11 cellular contexts compared by ENCODE assay signal in genomic region chr19:41862445-41862986, GRCh38. TPM values are rescaled to one million over a fixed set of nuclear protein-coding genes. Genes with fewer than 3 reads are reported as not detected.
DNase-seq lines count a peak whose midpoint lies in the region; ATAC-seq and TF ChIP-seq lines count a peak whose summit lies in the region.
"Had no signal": no experiment of that assay in that cellular context is flagged by ENCODE, and none has a peak within 500 bp of the region (broad histone marks: within the 10 kb centered on the region; RNA-seq: fewer than 3 reads in every experiment).

No MANE protein-coding gene starts in this region.

- peak overlapping the region; percentile 37 for H3K4me3 Mint-ChIP-seq in memory B cell

- H3K9me3 Mint-ChIP-seq in activated naive CD4-positive, alpha-beta T cell treated with anti-CD3 and anti-CD28 coated beads, Interleukin-2, amount 50 U/mL, for 72 hours, result no peaks in the 10 kb centered on the region
- H3K9me3 Mint-ChIP-seq in memory B cell, result no peaks in the 10 kb centered on the region

- H3K27me3 ChIP-seq in AG04450 (ENCODE audit: control insufficient read depth, insufficient read depth, low read length) (no peaks in the 10 kb centered on the region), HL-60 (ENCODE audit: insufficient read depth, poor library complexity, severe bottlenecking) (no peaks in the 10 kb centered on the region)
- H3K27me3 ChIP-seq: pancreas had no signal

- peaks cover 30% of the 10 kb centered on the region for H3K4me1 Mint-ChIP-seq in memory B cell

- H3K4me3 ChIP-seq in AG04450 (ENCODE audit: low read depth, low read length) (peak overlapping the region; percentile 99), HL-60 (replicated peaks; ENCODE audit: insufficient read depth, low read length) (peak overlapping the region; percentile 87)

- H3K9me3 ChIP-seq in AG04450 (ENCODE audit: control insufficient read depth, insufficient read depth, low read length), result no peaks in the 10 kb centered on the region
- H3K9me3 ChIP-seq: pancreas had no signal

- TF ChIP-seq CTCF in AG04450 (IDR thresholded peaks at IDR 0.05; ENCODE audit: low read depth, low read length) (no peak), HL-60 (IDR thresholded peaks at IDR 0.05; ENCODE audit: insufficient read depth, low read length) (no peak)

- H3K27ac ChIP-seq in AG04450 (ENCODE audit: low read depth, low read length) (no peak overlapping the region), HL-60 (replicated peaks) (peak overlapping the region; percentile 26)
- H3K27ac ChIP-seq: pancreas had no signal

- DNase-seq in AG04450 (ENCODE audit: low read depth, low spot score), result no peak
- DNase-seq in HL-60 (ENCODE audit: low read depth in 1 of 2, low spot score in 1 of 2), result no peak
- DNase-seq in activated naive CD4-positive, alpha-beta T cell treated with anti-CD3 and anti-CD28 coated beads, Interleukin-2, amount 50 U/mL, for 72 hours (ENCODE audit: low spot score in 2 of 2), result no peak
- DNase-seq in memory B cell (ENCODE audit: low spot score in 2 of 2), result no peak
- DNase-seq in cerebellar cortex (ENCODE audit: low spot score), result no peak
- DNase-seq in hippocampal formation (lab: John Stamatoyannopoulos, UW), result no peak
- DNase-seq in stimulated activated naive CD4-positive, alpha-beta T cell (lab: John Stamatoyannopoulos, UW), result no peak
- DNase-seq: DMS79 treated with DMSO at 0.1 percent for 48 hours, NCI-H748 treated with DMSO at 0.1 percent for 48 hours, pancreas had no signal

- ATAC-seq in activated naive CD4-positive, alpha-beta T cell treated with anti-CD3 and anti-CD28 coated beads, Interleukin-2, amount 50 U/mL, for 72 hours, result no peak
- ATAC-seq in memory B cell (ENCODE audit: low read depth) (no peak), GM18909 (IDR thresholded peaks at IDR 0.05; ENCODE audit: poor library complexity, unreplicated experiment) (no peak)
- ATAC-seq: pancreas had no signal

- CTCF ChIA-PET in AG04450 (lab: Charles Lee), result interaction anchor here (0.7 kb wide), 1 partner anchor 109 kb away, joined by 4 read pairs; no protein-coding TSS in a partner anchor

- peaks cover 49 to 55% of the 10 kb centered on the region in 2 donors for H3K36me3 Mint-ChIP-seq in activated naive CD4-positive, alpha-beta T cell treated with anti-CD3 and anti-CD28 coated beads, Interleukin-2, amount 50 U/mL, for 72 hours
- peaks cover 13% of the 10 kb centered on the region for H3K36me3 Mint-ChIP-seq in memory B cell

- POLR2A ChIA-PET in AG04450 (lab: Yijun Ruan, JAX), result interaction anchor here (1.1 kb wide), 1 partner anchor 11 kb away, joined by 6 read pairs; no protein-coding TSS in a partner anchor

- H3K27ac Mint-ChIP-seq in activated naive CD4-positive, alpha-beta T cell treated with anti-CD3 and anti-CD28 coated beads, Interleukin-2, amount 50 U/mL, for 72 hours, result peak overlapping the region; percentile 95 to 98
- H3K27ac Mint-ChIP-seq in memory B cell, result peak overlapping the region; percentile 56

- H3K27me3 Mint-ChIP-seq in memory B cell, result no peaks in the 10 kb centered on the region

RNA-seq across cellular contexts. Expression of gene RPS19, which starts 2.5 kb away (rescaled TPM):
- 1,320 and 1,738 TPM in 2 replicates for polyA plus RNA-seq in AG04450 (2011; rRNA removed)
- polyA minus RNA-seq in AG04450 (2011; rRNA and poly(A)+ RNA removed), result 1,583 and 1,856 TPM in 2 replicates
- 1,000 to 10,000 TPM; 3,521 to 4,779 TPM for total RNA-seq in activated naive CD4-positive, alpha-beta T cell treated with anti-CD3 and anti-CD28 coated beads, Interleukin-2, amount 50 U/mL, for 72 hours

RNA-seq across cellular contexts. Expression of gene CD79A, which starts 14.6 kb away (rescaled TPM):
- 0.20 and 0.36 TPM in 2 replicates for polyA plus RNA-seq in AG04450 (2011; rRNA removed)
- 0.55 TPM in 1 of 2 replicates, not detected in the other for polyA minus RNA-seq in AG04450 (2011; rRNA and poly(A)+ RNA removed)
- total RNA-seq in activated naive CD4-positive, alpha-beta T cell treated with anti-CD3 and anti-CD28 coated beads, Interleukin-2, amount 50 U/mL, for 72 hours, result 1 to 10 TPM; 3.3 to 7.0 TPM

RNA-seq across cellular contexts. Expression of gene DMRTC2, which starts 17.7 kb away (rescaled TPM):
- polyA plus RNA-seq in AG04450 (2011; rRNA removed), result not detected in 2 replicates
- not detected in 2 replicates for polyA minus RNA-seq in AG04450 (2011; rRNA and poly(A)+ RNA removed)
- not detected for total RNA-seq in activated naive CD4-positive, alpha-beta T cell treated with anti-CD3 and anti-CD28 coated beads, Interleukin-2, amount 50 U/mL, for 72 hours
- total RNA-seq: pancreas had no signal
- polyA plus RNA-seq: pancreas had no signal

RNA-seq across cellular contexts. Expression of gene LYPD4, which starts 18.0 kb away (rescaled TPM):
- polyA plus RNA-seq in AG04450 (2011; rRNA removed), result not detected in 2 replicates
- polyA minus RNA-seq in AG04450 (2011; rRNA and poly(A)+ RNA removed), result not detected in 2 replicates
- total RNA-seq in activated naive CD4-positive, alpha-beta T cell treated with anti-CD3 and anti-CD28 coated beads, Interleukin-2, amount 50 U/mL, for 72 hours, result not detected
- total RNA-seq: pancreas had no signal
- polyA plus RNA-seq: pancreas had no signal

RNA-seq across cellular contexts. Expression of gene ARHGEF1, which starts 20.5 kb away (rescaled TPM):
- 19.5 and 24.1 TPM in 2 replicates for polyA plus RNA-seq in AG04450 (2011; rRNA removed)
- 14.5 and 20.2 TPM in 2 replicates for polyA minus RNA-seq in AG04450 (2011; rRNA and poly(A)+ RNA removed)
- 100 to 1,000 TPM; 361 to 383 TPM for total RNA-seq in activated naive CD4-positive, alpha-beta T cell treated with anti-CD3 and anti-CD28 coated beads, Interleukin-2, amount 50 U/mL, for 72 hours
